ENCODE assay signal across 1 cellular context in the genomic region with DNA sequence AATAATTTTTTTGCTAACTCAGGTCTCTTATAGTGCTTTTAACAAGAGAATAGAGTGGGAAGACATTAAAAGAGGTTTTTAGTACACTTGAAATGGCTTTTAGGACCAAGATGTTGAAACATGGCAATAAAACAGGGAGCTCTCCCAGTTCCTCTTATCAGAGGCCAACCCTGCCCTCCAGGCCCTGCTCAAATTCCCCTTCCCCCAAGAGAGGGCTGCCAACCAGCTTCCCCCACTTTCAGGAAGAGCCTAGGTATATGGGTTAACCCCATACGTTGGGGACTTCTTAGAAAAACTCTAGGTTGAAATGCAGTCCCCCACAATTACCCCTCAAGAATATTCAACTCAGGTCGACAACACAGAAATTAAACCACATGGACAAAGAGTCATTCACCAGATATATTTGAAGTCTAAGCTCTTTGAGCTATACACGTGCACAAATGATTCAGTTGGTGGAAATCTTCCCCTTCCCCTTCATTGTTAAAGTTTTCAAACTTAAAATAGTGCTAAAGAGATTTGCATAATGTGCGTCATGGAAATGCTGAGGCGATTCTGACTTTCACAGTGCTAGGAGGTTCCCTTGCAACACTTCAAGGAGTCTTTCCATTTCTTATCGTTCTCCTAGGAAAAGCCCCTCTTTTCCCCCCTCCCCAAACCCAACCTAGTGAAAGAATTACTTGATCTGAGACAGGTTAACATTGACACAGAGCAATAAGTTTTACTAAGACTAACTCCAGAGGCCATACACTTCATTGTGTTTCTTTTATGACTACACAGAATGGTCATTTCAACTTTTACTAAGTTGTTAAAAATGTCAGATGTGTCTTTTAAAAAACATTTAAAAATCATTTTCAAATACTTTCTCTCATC.
TF ChIP-seq lines count a peak whose summit lies in the region.

No MANE protein-coding gene starts in this region.

TF ChIP-seq in GM12878, 131 proteins besides CTCF, POLR2A, EP300 and RAD21 (continued from another document):
- TF ChIP-seq, protein P1, sequence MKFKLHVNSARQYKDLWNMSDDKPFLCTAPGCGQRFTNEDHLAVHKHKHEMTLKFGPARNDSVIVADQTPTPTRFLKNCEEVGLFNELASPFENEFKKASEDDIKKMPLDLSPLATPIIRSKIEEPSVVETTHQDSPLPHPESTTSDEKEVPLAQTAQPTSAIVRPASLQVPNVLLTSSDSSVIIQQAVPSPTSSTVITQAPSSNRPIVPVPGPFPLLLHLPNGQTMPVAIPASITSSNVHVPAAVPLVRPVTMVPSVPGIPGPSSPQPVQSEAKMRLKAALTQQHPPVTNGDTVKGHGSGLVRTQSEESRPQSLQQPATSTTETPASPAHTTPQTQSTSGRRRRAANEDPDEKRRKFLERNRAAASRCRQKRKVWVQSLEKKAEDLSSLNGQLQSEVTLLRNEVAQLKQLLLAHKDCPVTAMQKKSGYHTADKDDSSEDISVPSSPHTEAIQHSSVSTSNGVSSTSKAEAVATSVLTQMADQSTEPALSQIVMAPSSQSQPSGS (IDR thresholded peaks at IDR 0.05; ENCODE audit: low read length): peak; percentile 65; the same call in 1 of the 2 replicates
- TF ChIP-seq RAD51 (IDR thresholded peaks at IDR 0.05) (peak; percentile 19; the same call in 1 of the 2 replicates), EED (IDR thresholded peaks at IDR 0.05; ENCODE audit: low read depth) (peak; percentile 27; the same call in 1 of the 2 replicates), DPF2 (IDR thresholded peaks at IDR 0.05) (0 out of 2 replicates have a peak, but pooled peaks have one; percentile 35), RUNX3 (IDR thresholded peaks at IDR 0.05; ENCODE audit: low read length) (peak; percentile 55; the same call in 1 of the 2 replicates), PML (IDR thresholded peaks at IDR 0.05; ENCODE audit: low read length) (0 out of 2 replicates have a peak, but pooled peaks have one; percentile 28), CBX5 (IDR thresholded peaks at IDR 0.05; ENCODE audit: low read depth) (no peak), ZBED1 (IDR thresholded peaks at IDR 0.05; ENCODE audit: borderline replicate concordance) (peak; percentile 30; the same call in 1 of the 2 replicates), POU2F2 (IDR thresholded peaks at IDR 0.05; ENCODE audit: borderline replicate concordance, low read depth, low read length) (peak; percentile 95), HDAC6 (IDR thresholded peaks at IDR 0.05; ENCODE audit: unreplicated experiment) (no peak), NRF1 (conservative IDR thresholded peaks at IDR 0.05; ENCODE audit: low read depth, low read length) (no peak), CREB1 (IDR thresholded peaks at IDR 0.05; ENCODE audit: low read depth) (peak; percentile 75), CEBPB (IDR thresholded peaks at IDR 0.05; ENCODE audit: borderline replicate concordance in 1 of 2, low read depth in 2 of 2, low read length in 2 of 2) (0 out of 4 replicates have a peak, but pooled peaks of 1 of the 2 experiments have one; percentile 33), MYB (IDR thresholded peaks at IDR 0.05; ENCODE audit: borderline replicate concordance, low read depth, low read length) (no peak)
- TF ChIP-seq, protein P2, sequence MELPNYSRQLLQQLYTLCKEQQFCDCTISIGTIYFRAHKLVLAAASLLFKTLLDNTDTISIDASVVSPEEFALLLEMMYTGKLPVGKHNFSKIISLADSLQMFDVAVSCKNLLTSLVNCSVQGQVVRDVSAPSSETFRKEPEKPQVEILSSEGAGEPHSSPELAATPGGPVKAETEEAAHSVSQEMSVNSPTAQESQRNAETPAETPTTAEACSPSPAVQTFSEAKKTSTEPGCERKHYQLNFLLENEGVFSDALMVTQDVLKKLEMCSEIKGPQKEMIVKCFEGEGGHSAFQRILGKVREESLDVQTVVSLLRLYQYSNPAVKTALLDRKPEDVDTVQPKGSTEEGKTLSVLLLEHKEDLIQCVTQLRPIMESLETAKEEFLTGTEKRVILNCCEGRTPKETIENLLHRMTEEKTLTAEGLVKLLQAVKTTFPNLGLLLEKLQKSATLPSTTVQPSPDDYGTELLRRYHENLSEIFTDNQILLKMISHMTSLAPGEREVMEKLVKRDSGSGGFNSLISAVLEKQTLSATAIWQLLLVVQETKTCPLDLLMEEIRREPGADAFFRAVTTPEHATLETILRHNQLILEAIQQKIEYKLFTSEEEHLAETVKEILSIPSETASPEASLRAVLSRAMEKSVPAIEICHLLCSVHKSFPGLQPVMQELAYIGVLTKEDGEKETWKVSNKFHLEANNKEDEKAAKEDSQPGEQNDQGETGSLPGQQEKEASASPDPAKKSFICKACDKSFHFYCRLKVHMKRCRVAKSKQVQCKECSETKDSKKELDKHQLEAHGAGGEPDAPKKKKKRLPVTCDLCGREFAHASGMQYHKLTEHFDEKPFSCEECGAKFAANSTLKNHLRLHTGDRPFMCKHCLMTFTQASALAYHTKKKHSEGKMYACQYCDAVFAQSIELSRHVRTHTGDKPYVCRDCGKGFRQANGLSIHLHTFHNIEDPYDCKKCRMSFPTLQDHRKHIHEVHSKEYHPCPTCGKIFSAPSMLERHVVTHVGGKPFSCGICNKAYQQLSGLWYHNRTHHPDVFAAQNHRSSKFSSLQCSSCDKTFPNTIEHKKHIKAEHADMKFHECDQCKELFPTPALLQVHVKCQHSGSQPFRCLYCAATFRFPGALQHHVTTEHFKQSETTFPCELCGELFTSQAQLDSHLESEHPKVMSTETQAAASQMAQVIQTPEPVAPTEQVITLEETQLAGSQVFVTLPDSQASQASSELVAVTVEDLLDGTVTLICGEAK (IDR thresholded peaks at IDR 0.05; ENCODE audit: borderline replicate concordance): peak; percentile 63; the same call in 1 of the 2 replicates
